ENCODE assay signal across 8 cellular contexts in genomic region chr12:119876761-119877638, GRCh38. TPM values are rescaled to one million over a fixed set of nuclear protein-coding genes. Genes with fewer than 3 reads are reported as not detected.
DNase-seq lines count a peak whose midpoint lies in the region; ATAC-seq and TF ChIP-seq lines count a peak whose summit lies in the region.

TSS of gene CIT (minus strand) at chr12:119877320. CDS start at chr12:119876168, 1,152 bp downstream.

- H3K36me3 ChIP-seq in CD4-positive, CD25-positive, alpha-beta regulatory T cell (ENCODE audit: control insufficient read depth, insufficient read depth, low read length), result no peaks in the 10 kb centered on the region
- H3K36me3 ChIP-seq in liver (ENCODE audit: control insufficient read depth in 4 of 4, insufficient read depth in 3 of 4, low read depth in 1 of 4, low read length in 3 of 4), result no peaks in the 10 kb centered on the region

- H3K27ac Mint-ChIP-seq in CD4-positive, CD25-positive, alpha-beta regulatory T cell, result peak within 1 kb of the TSS in 2 of 3 donors; percentile 53 to 79

- WGBS in liver, result 3% methylated on average over 56 of the region's 56 CpGs

- TF ChIP-seq CTCF in dorsolateral prefrontal cortex (IDR thresholded peaks at IDR 0.05 in 54 of 56, conservative IDR thresholded peaks at IDR 0.05 in 2 of 56; ENCODE audit: low read depth in 1 of 56, partially characterized antibody in 56 of 56), result peak in 4 of 56 donors; percentile 10 to 20 (median 14)
- TF ChIP-seq CTCF in liver (IDR thresholded peaks at IDR 0.05; ENCODE audit: low read depth, low read length, missing input control), result no peak

- H3K4me1 Mint-ChIP-seq in CD4-positive, CD25-positive, alpha-beta regulatory T cell, result peaks cover 13 to 17% (median 14%) of the 10 kb centered on the region in 4 donors

- peak within 1 kb of the TSS; percentile 84 to 90 (median 87) for H3K4me3 Mint-ChIP-seq in CD4-positive, CD25-positive, alpha-beta regulatory T cell

- no peaks in the 10 kb centered on the region for H3K36me3 Mint-ChIP-seq in CD4-positive, CD25-positive, alpha-beta regulatory T cell

- peak; percentile 98 to 99 for ATAC-seq in CD4-positive, CD25-positive, alpha-beta regulatory T cell (ENCODE audit: low read depth in 2 of 2)
- ATAC-seq in GM19438 (IDR thresholded peaks at IDR 0.05; ENCODE audit: low read depth, unreplicated experiment) (peak; percentile 99), HG03571 (IDR thresholded peaks at IDR 0.05; ENCODE audit: unreplicated experiment) (peak; percentile 99)

- no peaks in the 10 kb centered on the region for H3K9me3 Mint-ChIP-seq in CD4-positive, CD25-positive, alpha-beta regulatory T cell

- no peak within 1 kb of the TSS for H3K9ac ChIP-seq in liver (ENCODE audit: low read depth in 1 of 2, low read length in 2 of 2)

- DNase-seq in CD4-positive, CD25-positive, alpha-beta regulatory T cell, result peak; percentile 83 to 94 (median 86)
- DNase-seq in NCI-H774 (lab: John Stamatoyannopoulos, UW) (peak; percentile 97), dorsolateral prefrontal cortex (peak; percentile 71 to 91 (median 88))
- peak; percentile 60 to 82 for DNase-seq in activated CD4-positive, alpha-beta T cell treated with anti-CD3 and anti-CD28 coated beads, Interleukin-2, amount 50 U/mL, for 24 hours (ENCODE audit: low read depth in 1 of 2, low spot score in 1 of 2)
- DNase-seq in stimulated activated CD4-positive, alpha-beta T cell treated with anti-CD3 and anti-CD28 coated beads, Interleukin-4, amount 100 ng/mL, for 1 hour, result peak; percentile 86

- H3K4me1 ChIP-seq in CD4-positive, CD25-positive, alpha-beta regulatory T cell (ENCODE audit: control insufficient read depth, insufficient read depth, low read length, poor library complexity, severe bottlenecking), result peaks cover 13% of the 10 kb centered on the region
- H3K4me1 ChIP-seq in liver (ENCODE audit: control insufficient read depth in 4 of 4, insufficient read depth in 4 of 4, low read length in 3 of 4), result peaks cover 0 to 7% (median 2%) of the 10 kb centered on the region in 4 donors

- peak within 1 kb of the TSS; percentile 84 for H3K4me3 ChIP-seq in CD4-positive, CD25-positive, alpha-beta regulatory T cell (ENCODE audit: low read depth, low read length)
- H3K4me3 ChIP-seq in dorsolateral prefrontal cortex (peak within 1 kb of the TSS; percentile 62 to 96 (median 82)), liver (ENCODE audit: low read depth in 1 of 3, low read length in 3 of 3) (peak within 1 kb of the TSS; percentile 49 to 61 (median 56))

- peaks cover 4% of the 10 kb centered on the region for H3K27me3 Mint-ChIP-seq in CD4-positive, CD25-positive, alpha-beta regulatory T cell

- no peaks in the 10 kb centered on the region for H3K9me3 ChIP-seq in CD4-positive, CD25-positive, alpha-beta regulatory T cell (ENCODE audit: control insufficient read depth in 2 of 2, low read length in 2 of 2)
- H3K9me3 ChIP-seq in liver (ENCODE audit: control insufficient read depth in 4 of 4, low read length in 3 of 4), result no peaks in the 10 kb centered on the region

- H3K27ac ChIP-seq in CD4-positive, CD25-positive, alpha-beta regulatory T cell (ENCODE audit: insufficient read depth, low read length, poor library complexity, severe bottlenecking), result peak within 1 kb of the TSS; percentile 16
- H3K27ac ChIP-seq in dorsolateral prefrontal cortex (peak within 1 kb of the TSS in 3 of 59 donors; percentile 18 to 65 (median 25)), liver (ENCODE audit: low read depth in 1 of 2, low read length in 2 of 2) (no peak within 1 kb of the TSS)

- no peak for TF ChIP-seq RAD21 in liver (IDR thresholded peaks at IDR 0.05)

- intact Hi-C loops in dorsolateral prefrontal cortex (cut with DNase I), result no loop called here

- H3K27me3 ChIP-seq in CD4-positive, CD25-positive, alpha-beta regulatory T cell (ENCODE audit: control insufficient read depth, insufficient read depth, low read length), result peaks cover 3% of the 10 kb centered on the region
- H3K27me3 ChIP-seq in dorsolateral prefrontal cortex (no peaks in the 10 kb centered on the region), liver (ENCODE audit: control insufficient read depth in 4 of 4, insufficient read depth in 4 of 4, low read length in 3 of 4) (no peaks in the 10 kb centered on the region)

TF ChIP-seq in liver, 16 proteins besides CTCF, POLR2A, EP300 and RAD21:
- no peak for TF ChIP-seq YY1 (IDR thresholded peaks at IDR 0.05)
- TF ChIP-seq SP1 (IDR thresholded peaks at IDR 0.05), result peak; percentile 53

RNA-seq across cellular contexts. Expression of gene CIT, which starts in this region (rescaled TPM):
- 6.3 TPM for total RNA-seq in CD4-positive, CD25-positive, alpha-beta regulatory T cell
- polyA plus RNA-seq in CD4-positive, CD25-positive, alpha-beta regulatory T cell, result 1 to 10 TPM in 2 of 4 donors, under 1 TPM in 2; 0.32 to 1.2 (median 0.67) TPM
- total RNA-seq in dorsolateral prefrontal cortex (100 to 1,000 TPM in 119 of 120 experiments, 10 to 100 TPM in 1; 78.5 to 440 (median 243) TPM), liver (10 to 100 TPM in 1 of 2 donors, 1 to 10 TPM in 1; 1.7 to 24.7 TPM)
- 1 to 10 TPM in 1 of 2 donors, under 1 TPM in 1; 0.31 to 2.0 TPM for polyA plus RNA-seq in liver
